Comparison of ENCODE assay signal across 17 cellular contexts in the genomic region with DNA sequence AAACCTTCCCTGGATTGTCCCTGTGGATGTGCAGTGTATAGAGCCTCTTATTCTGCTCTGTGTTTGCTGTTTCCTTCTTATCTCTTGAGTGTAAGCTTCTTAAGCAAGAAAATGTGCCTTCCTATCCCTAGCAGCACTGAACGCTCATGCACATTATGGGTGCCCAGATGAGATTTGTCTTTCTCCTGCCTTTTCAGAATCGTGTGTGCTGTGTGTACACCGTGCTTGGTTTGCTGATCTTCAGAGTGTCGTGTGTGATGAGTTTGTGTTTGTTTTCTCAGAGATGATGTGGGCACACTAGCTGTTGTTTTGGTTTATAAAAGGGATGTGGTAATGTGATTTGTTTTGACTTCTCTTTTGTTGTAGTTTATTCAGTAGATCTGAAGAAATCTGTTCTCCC. TPM values are rescaled to one million over a fixed set of nuclear protein-coding genes. Genes with fewer than 3 reads are reported as not detected.
A peak's percentile ranks its signal among the peaks of the same experiment; 100 is the strongest.
DNase-seq lines count a peak whose midpoint lies in the region; ATAC-seq, FAIRE-seq and TF ChIP-seq lines count a peak whose summit lies in the region.
"Had no signal": no experiment of that assay in that cellular context is flagged by ENCODE, and none has a peak within 500 bp of the region (broad histone marks: within the 10 kb centered on the region; RNA-seq: fewer than 3 reads in every experiment).

No MANE protein-coding gene starts in this region.

- H3K27ac ChIP-seq in IMR-90 (ENCODE audit: insufficient read depth, low read length) (no peak overlapping the region), astrocyte (ENCODE audit: low read depth, low read length) (no peak overlapping the region), SJCRH30 (no peak overlapping the region), substantia nigra (ENCODE audit: low read depth, low read length, poor library complexity, severe bottlenecking) (no peak overlapping the region)
- H3K27ac ChIP-seq: prostate gland, upper lobe of left lung had no signal

- peak; percentile 78 for DNase-seq in CD1c-positive myeloid dendritic cell (ENCODE audit: extremely low spot score)
- DNase-seq in IMR-90: no peak
- DNase-seq in astrocyte (ENCODE audit: low read depth): no peak
- no peak for DNase-seq in natural killer cell treated with Interleukin-12 subunit alpha and Interleukin-12 subunit beta and Interleukin-15 and Interleukin-18, amount 100 ng/mL, for 72 hours (ENCODE audit: low spot score)
- DNase-seq in SJCRH30: no peak
- DNase-seq in DMS 273 (lab: John Stamatoyannopoulos, UW; ENCODE audit: unreplicated experiment): no peak
- DNase-seq in substantia nigra (lab: John Stamatoyannopoulos, UW): no peak
- DNase-seq: BE2C, SHP77 treated with DMSO at 0.1 percent for 48 hours, upper lobe of left lung had no signal

- no peak overlapping the region for H2BK5ac ChIP-seq in IMR-90 (ENCODE audit: low read depth, low read length, poor library complexity, severe bottlenecking)

- H2BK15ac ChIP-seq in IMR-90 (ENCODE audit: low read depth, low read length): no peak overlapping the region

- H4K8ac ChIP-seq in IMR-90 (ENCODE audit: low read depth in 2 of 2, low read length in 2 of 2): peak overlapping the region in 1 of 2 experiments; percentile 63; a peak in 2 of 4 replicates

- H4K91ac ChIP-seq in IMR-90 (ENCODE audit: insufficient read depth, low read depth, low read length): no peak overlapping the region

- H3K4me2 ChIP-seq in IMR-90 (ENCODE audit: low read depth, low read length) (peak overlapping the region; percentile 86), astrocyte (ENCODE audit: low read length) (no peak overlapping the region)

- POLR2A ChIA-PET in IMR-90 (lab: Charles Lee; ENCODE audit: unreplicated experiment): interaction anchor here (0.5 kb wide), 1 partner anchor 1651 kb away, joined by 4 read pairs; no protein-coding TSS in a partner anchor

- no peaks in the 10 kb centered on the region for H3K79me2 ChIP-seq in astrocyte (ENCODE audit: insufficient read depth, low read length)

- no peaks in the 10 kb centered on the region for H3K79me1 ChIP-seq in IMR-90 (ENCODE audit: low read depth in 1 of 2, low read length in 2 of 2)

- FAIRE-seq in astrocyte (lab: Jason Lieb, UNC): peak; percentile 41
- FAIRE-seq: HTR-8/SVneo, keratinocyte, TTC549 had no signal

- peak overlapping the region; percentile 80; the same call in 1 of the 2 replicates for H3K23ac ChIP-seq in IMR-90 (ENCODE audit: low read depth, low read length)

- CTCF ChIA-PET in IMR-90 (lab: Yijun Ruan, JAX): interaction anchor here (1.0 kb wide), 1 partner anchor 35 kb away, joined by 3 read pairs; no protein-coding TSS in a partner anchor

- H4K5ac ChIP-seq in IMR-90 (ENCODE audit: low read depth, low read length): peak overlapping the region; percentile 20; the same call in 1 of the 2 replicates

- H3K4me3 ChIP-seq in IMR-90 (ENCODE audit: insufficient read depth, low read depth, low read length) (no peak overlapping the region), astrocyte (ENCODE audit: insufficient read depth, low read depth, low read length) (no peak overlapping the region), SJCRH30 (no peak overlapping the region)
- H3K4me3 ChIP-seq: cardiac muscle cell, prostate gland, upper lobe of left lung had no signal

- no TSS peak for BruUV-seq in IMR-90 (replicated peaks; lab: Mats Ljungman, UMichigan)

- H3K36me3 Mint-ChIP-seq in astrocyte (ENCODE audit: low read depth, unreplicated experiment): no peaks in the 10 kb centered on the region
- no peaks in the 10 kb centered on the region for H3K36me3 Mint-ChIP-seq in natural killer cell treated with Interleukin-12 subunit alpha and Interleukin-12 subunit beta and Interleukin-15 and Interleukin-18, amount 100 ng/mL, for 72 hours

- TF ChIP-seq POLR2A in IMR-90 (IDR thresholded peaks at IDR 0.05; ENCODE audit: low read depth, low read length): no peak

- H2BK120ac ChIP-seq in IMR-90 (ENCODE audit: low read depth, low read length): no peak overlapping the region

- H3K27me3 ChIP-seq in IMR-90 (ENCODE audit: control insufficient read depth, insufficient read depth, low read length) (no peaks in the 10 kb centered on the region; the same call in none of the 2 replicates), astrocyte (ENCODE audit: insufficient read depth, low read length) (no peaks in the 10 kb centered on the region), SJCRH30 (no peaks in the 10 kb centered on the region)
- H3K27me3 ChIP-seq: BE2C, cardiac muscle cell, upper lobe of left lung had no signal

- peaks cover 1% of the 10 kb centered on the region for H3K4me1 Mint-ChIP-seq in astrocyte (ENCODE audit: low read depth, unreplicated experiment)
- H3K4me1 Mint-ChIP-seq in natural killer cell treated with Interleukin-12 subunit alpha and Interleukin-12 subunit beta and Interleukin-15 and Interleukin-18, amount 100 ng/mL, for 72 hours (ENCODE audit: low read depth in 2 of 2): peaks cover 5 to 23% of the 10 kb centered on the region in 2 donors

- H3K9me3 Mint-ChIP-seq in astrocyte (ENCODE audit: unreplicated experiment): no peaks in the 10 kb centered on the region
- no peaks in the 10 kb centered on the region for H3K9me3 Mint-ChIP-seq in natural killer cell treated with Interleukin-12 subunit alpha and Interleukin-12 subunit beta and Interleukin-15 and Interleukin-18, amount 100 ng/mL, for 72 hours

- intact Hi-C loops in IMR-90 (cut with micrococcal nuclease): no loop called here

- ATAC-seq in IMR-90 (ENCODE audit: low read depth) (peak; percentile 37; the same call in 1 of the 2 replicates), HG02840 (IDR thresholded peaks at IDR 0.05; ENCODE audit: low FRiP score, unreplicated experiment) (no peak)
- ATAC-seq in natural killer cell treated with Interleukin-12 subunit alpha and Interleukin-12 subunit beta and Interleukin-15 and Interleukin-18, amount 100 ng/mL, for 72 hours: peak in 1 of 2 donors; percentile 36

- no CpG with 5 or more reads among the region's 4 CpGs for WGBS in IMR-90 (ENCODE audit: extremely low coverage in 2 of 2, insufficient read length in 1 of 2), 2 experiments

- no peak overlapping the region for H2AK5ac ChIP-seq in IMR-90 (ENCODE audit: low read depth, low read length)

- H3K27ac Mint-ChIP-seq in astrocyte (ENCODE audit: unreplicated experiment): no peak overlapping the region
- H3K27ac Mint-ChIP-seq in natural killer cell treated with Interleukin-12 subunit alpha and Interleukin-12 subunit beta and Interleukin-15 and Interleukin-18, amount 100 ng/mL, for 72 hours: peak overlapping the region; percentile 30 to 34

- H3K27me3 Mint-ChIP-seq in astrocyte (ENCODE audit: low read depth, unreplicated experiment): no peaks in the 10 kb centered on the region
- no peaks in the 10 kb centered on the region for H3K27me3 Mint-ChIP-seq in natural killer cell treated with Interleukin-12 subunit alpha and Interleukin-12 subunit beta and Interleukin-15 and Interleukin-18, amount 100 ng/mL, for 72 hours

- TF ChIP-seq RAD21 in IMR-90 (IDR thresholded peaks at IDR 0.05; ENCODE audit: low read length): no peak

- no peak overlapping the region for H3K18ac ChIP-seq in IMR-90 (ENCODE audit: low read depth, low read length)

- H3K4me1 ChIP-seq in IMR-90 (ENCODE audit: control insufficient read depth, insufficient read depth, low read length) (peaks cover 3% of the 10 kb centered on the region; the same call in 1 of the 2 replicates), astrocyte (ENCODE audit: insufficient read depth, low read length) (no peaks in the 10 kb centered on the region), SJCRH30 (no peaks in the 10 kb centered on the region)
- H3K4me1 ChIP-seq: prostate gland, upper lobe of left lung had no signal

- H2AFZ ChIP-seq in IMR-90 (replicated peaks; ENCODE audit: low read length, poor library complexity) (peak overlapping the region; percentile 61), astrocyte (ENCODE audit: low read depth, low read length) (no peak overlapping the region)

- no peak overlapping the region for H3K56ac ChIP-seq in IMR-90 (ENCODE audit: extremely low read depth, insufficient read depth, low read length)

- in situ Hi-C loops in IMR-90 (cut with MboI; ENCODE audit: low sequenced_read_pairs): no loop called here

- no peak overlapping the region; the same call in 1 of the 2 replicates for H3K14ac ChIP-seq in IMR-90 (replicated peaks; ENCODE audit: low read depth, low read length)

- H2BK20ac ChIP-seq in IMR-90 (ENCODE audit: low read depth, low read length): no peak overlapping the region

- no peaks in the 10 kb centered on the region for H3K36me3 ChIP-seq in IMR-90 (ENCODE audit: control insufficient read depth, insufficient read depth, low read length)
- H3K36me3 ChIP-seq in astrocyte (ENCODE audit: insufficient read depth, low read length): no peaks in the 10 kb centered on the region
- H3K36me3 ChIP-seq in SJCRH30: no peaks in the 10 kb centered on the region
- H3K36me3 ChIP-seq: BE2C, cardiac muscle cell, prostate gland, upper lobe of left lung had no signal

- no peaks in the 10 kb centered on the region for H3K9me3 ChIP-seq in IMR-90 (ENCODE audit: control insufficient read depth, insufficient read depth, low read length)
- no peaks in the 10 kb centered on the region for H3K9me3 ChIP-seq in astrocyte (ENCODE audit: insufficient read depth, low read depth, low read length)
- no peaks in the 10 kb centered on the region for H3K9me3 ChIP-seq in SJCRH30 (replicated peaks)
- H3K9me3 ChIP-seq: BE2C, prostate gland, upper lobe of left lung had no signal

- no peak overlapping the region for H3K9ac ChIP-seq in IMR-90 (ENCODE audit: low read depth, low read length)
- no peak overlapping the region for H3K9ac ChIP-seq in astrocyte (ENCODE audit: low read length)

- no peak overlapping the region for H2AK9ac ChIP-seq in IMR-90 (replicated peaks; ENCODE audit: low read depth, low read length, poor library complexity)

- TF ChIP-seq CTCF in IMR-90 (conservative IDR thresholded peaks at IDR 0.05; ENCODE audit: low read depth, low read length) (no peak), astrocyte (IDR thresholded peaks at IDR 0.05; ENCODE audit: insufficient read depth, low read depth, low read length) (no peak)

- dilution Hi-C loops in IMR-90 (cut with HindIII; ENCODE audit: low sequenced_read_pairs, unreplicated experiment): no loop called here

- no peak overlapping the region for H3K4me3 Mint-ChIP-seq in astrocyte (ENCODE audit: unreplicated experiment)
- peak overlapping the region; percentile 68 for H3K4me3 Mint-ChIP-seq in natural killer cell treated with Interleukin-12 subunit alpha and Interleukin-12 subunit beta and Interleukin-15 and Interleukin-18, amount 100 ng/mL, for 72 hours

- no peaks in the 10 kb centered on the region for H4K20me1 ChIP-seq in IMR-90 (ENCODE audit: insufficient read depth, low read length)
- no peaks in the 10 kb centered on the region for H4K20me1 ChIP-seq in astrocyte (ENCODE audit: insufficient read depth, low read length)

- H3K9me1 ChIP-seq in IMR-90 (ENCODE audit: insufficient read depth, low read length): peaks cover 3% of the 10 kb centered on the region; the same call in 1 of the 2 replicates

- no peak overlapping the region for H3K4ac ChIP-seq in IMR-90 (ENCODE audit: low read depth, low read length)

RNA-seq across cellular contexts. Expression of gene GPR171, which starts 19.8 kb away (rescaled TPM):
- total RNA-seq in IMR-90 (2012; rRNA removed): not detected in 2 replicates
- not detected in 2 replicates for polyA plus RNA-seq in IMR-90 (2012; rRNA removed)
- not detected in 2 replicates for polyA plus RNA-seq in IMR-90 (2012; cell fraction: cytosol; rRNA removed)
- polyA plus RNA-seq in IMR-90 (2012; cell fraction: nucleus; rRNA removed; ENCODE audit: low replicate concordance): not detected in 2 replicates
- total RNA-seq in astrocyte: not detected in 2 replicates
- total RNA-seq in natural killer cell treated with Interleukin-12 subunit alpha and Interleukin-12 subunit beta and Interleukin-15 and Interleukin-18, amount 100 ng/mL, for 72 hours: 10 to 100 TPM; 21.3 to 66.1 TPM
- total RNA-seq in SJCRH30 (2014; rRNA removed; shearing (Covaris generic)): not detected in 2 replicates
- total RNA-seq: cardiac muscle cell, Daoy had no signal
- polyA plus RNA-seq: cardiac muscle cell, keratinocyte had no signal

Comparison
In these comparisons a context has a peak if more than half of its experiments do, and no peak if none do; other contexts are left out.
1. RNA of gene GPR171, which starts 19.8 kb away (total RNA-seq): 21.3 to 66.1 TPM in natural killer cell treated with Interleukin-12 subunit alpha and Interleukin-12 subunit beta and Interleukin-15 and Interleukin-18, amount 100 ng/mL, for 72 hours; not detected in astrocyte, not detected in IMR-90 and not detected in SJCRH30; every median in the first group is over 10 times any median in the second.